1 cellular context compared by ENCODE assay signal in genomic region chr10:45373003-45373782, GRCh38.
TF ChIP-seq lines count a peak whose summit lies in the region.

No MANE protein-coding gene starts in this region.

TF ChIP-seq in HEK293, 187 proteins besides CTCF, POLR2A, EP300 and RAD21 (continued from another document):
- TF ChIP-seq KLF16 (tag by site-specific recombination; IDR thresholded peaks at IDR 0.05) (no peak), KLF1 (tag by site-specific recombination; IDR thresholded peaks at IDR 0.05) (peak; percentile 61; the same call in 1 of the 2 replicates), SP3 (tag by site-specific recombination; IDR thresholded peaks at IDR 0.05) (peak; percentile 58), ZNF416 (tag by site-specific recombination; IDR thresholded peaks at IDR 0.05) (no peak), ZNF623 (tag by site-specific recombination; IDR thresholded peaks at IDR 0.05) (no peak), ZBTB10 (tag by site-specific recombination; IDR thresholded peaks at IDR 0.05) (peak; percentile 29; the same call in 1 of the 2 replicates), ZNF16 (tag by site-specific recombination; IDR thresholded peaks at IDR 0.05; ENCODE audit: low read depth) (no peak), ZNF292 (tag by site-specific recombination; IDR thresholded peaks at IDR 0.05; ENCODE audit: borderline replicate concordance, low read depth) (no peak), ZNF266 (tag by site-specific recombination; IDR thresholded peaks at IDR 0.05; ENCODE audit: low read depth) (no peak), ZFP37 (tag by site-specific recombination; IDR thresholded peaks at IDR 0.05) (0 out of 2 replicates have a peak, but pooled peaks have one; percentile 72), PATZ1 (tag by site-specific recombination; IDR thresholded peaks at IDR 0.05) (peak; percentile 78), KLF17 (tag by site-specific recombination; IDR thresholded peaks at IDR 0.05) (0 out of 2 replicates have a peak, but pooled peaks have one; percentile 36), ZNF311 (tag by site-specific recombination; IDR thresholded peaks at IDR 0.05; ENCODE audit: borderline replicate concordance) (no peak), ZBTB6 (tag by site-specific recombination; IDR thresholded peaks at IDR 0.05) (no peak; the same call in 1 of the 2 replicates), ZSCAN30 (tag by site-specific recombination; IDR thresholded peaks at IDR 0.05) (no peak), ELK4 (IDR thresholded peaks at IDR 0.05; ENCODE audit: borderline replicate concordance, low read depth, low read length) (no peak), TCF7L2 (IDR thresholded peaks at IDR 0.05; ENCODE audit: borderline replicate concordance, low read depth, low read length) (no peak), ZNF549 (tag by site-specific recombination; IDR thresholded peaks at IDR 0.05) (no peak), ZNF600 (tag by site-specific recombination; IDR thresholded peaks at IDR 0.05) (peak; percentile 49; the same call in 1 of the 2 replicates), ZNF777 (tag by site-specific recombination; IDR thresholded peaks at IDR 0.05; ENCODE audit: borderline replicate concordance) (no peak), ZBTB8A (tag by site-specific recombination; IDR thresholded peaks at IDR 0.05) (peak; percentile 71), ZNF776 (tag by site-specific recombination; IDR thresholded peaks at IDR 0.05; ENCODE audit: borderline replicate concordance) (no peak), ZNF580 (tag by site-specific recombination; IDR thresholded peaks at IDR 0.05) (peak; percentile 82; the same call in 1 of the 2 replicates), ZXDB (tag by site-specific recombination; IDR thresholded peaks at IDR 0.05) (peak; percentile 47; the same call in 1 of the 2 replicates), GLI2 (tag by site-specific recombination; IDR thresholded peaks at IDR 0.05; ENCODE audit: borderline replicate concordance, low read depth) (no peak), INSM2 (tag by site-specific recombination; IDR thresholded peaks at IDR 0.05) (peak; percentile 29; the same call in 1 of the 2 replicates), ZNF449 (tag by site-specific recombination; IDR thresholded peaks at IDR 0.05) (peak; percentile 36; the same call in 1 of the 2 replicates), ZNF335 (tag by site-specific recombination; conservative IDR thresholded peaks at IDR 0.05) (peak; percentile 93), ZNF704 (tag by site-specific recombination; IDR thresholded peaks at IDR 0.05) (no peak), ZNF394 (tag by site-specific recombination; IDR thresholded peaks at IDR 0.05; ENCODE audit: borderline replicate concordance) (peak; percentile 84), ZNF610 (tag by site-specific recombination; IDR thresholded peaks at IDR 0.05; ENCODE audit: borderline replicate concordance) (peak; percentile 44; the same call in 1 of the 2 replicates), GLIS2 (tag by site-specific recombination; IDR thresholded peaks at IDR 0.05) (peak; percentile 89), ZNF19 (tag by site-specific recombination; IDR thresholded peaks at IDR 0.05; ENCODE audit: low read depth) (no peak), ZFHX2 (tag by site-specific recombination; conservative IDR thresholded peaks at IDR 0.05) (peak; percentile 96), ATF2 (tag by site-specific recombination; IDR thresholded peaks at IDR 0.05; ENCODE audit: low read depth) (no peak), EGR2 (tag by site-specific recombination; IDR thresholded peaks at IDR 0.05; ENCODE audit: low read depth) (peak; percentile 93), ZNF513 (tag by site-specific recombination; IDR thresholded peaks at IDR 0.05) (no peak), ZNF174 (tag by site-specific recombination; IDR thresholded peaks at IDR 0.05) (no peak), ZNF2 (tag by site-specific recombination; IDR thresholded peaks at IDR 0.05) (no peak), ZNF701 (tag by site-specific recombination; IDR thresholded peaks at IDR 0.05) (no peak)
